Comparison of ENCODE assay signal across 12 cellular contexts in the genomic region with DNA sequence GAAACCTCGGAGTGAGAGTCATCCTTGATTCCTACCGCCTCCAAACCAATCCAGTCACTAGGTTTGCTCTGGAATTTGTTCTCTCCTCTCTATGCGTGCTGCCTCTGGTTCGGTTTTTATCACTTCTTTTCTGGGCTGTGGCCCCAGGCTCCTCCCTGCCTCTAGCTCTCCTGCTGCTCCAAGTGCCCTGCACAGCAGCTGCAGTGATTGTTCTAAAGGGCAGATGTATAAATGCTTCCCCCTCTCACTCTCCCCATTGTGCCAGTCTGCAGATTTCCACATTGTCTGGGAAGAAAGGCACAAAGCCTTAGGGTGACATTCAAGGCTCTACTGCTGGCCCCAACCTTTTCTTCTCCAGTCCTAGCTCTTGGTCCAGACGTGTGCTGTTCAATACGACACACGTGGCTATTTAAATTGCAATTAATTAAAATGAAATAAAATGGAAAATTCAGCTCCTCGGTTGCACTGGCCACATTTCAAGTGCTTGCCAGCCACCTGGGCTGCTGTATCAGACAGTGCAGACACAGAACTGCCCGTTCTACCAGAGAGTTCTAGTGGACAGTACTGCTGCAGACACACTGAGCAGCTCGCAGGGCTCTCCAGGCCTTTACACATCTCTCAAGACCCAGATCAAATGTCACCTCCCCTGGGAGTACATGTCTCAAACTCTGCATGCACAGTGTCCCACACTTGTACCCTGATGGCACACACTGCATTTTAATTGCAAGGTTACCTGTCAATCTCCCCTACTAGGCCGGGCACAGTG. TPM values are rescaled to one million over a fixed set of nuclear protein-coding genes. Genes with fewer than 3 reads are reported as not detected.
DNase-seq lines count a peak whose midpoint lies in the region; ATAC-seq and TF ChIP-seq lines count a peak whose summit lies in the region.
"Had no signal": no experiment of that assay in that cellular context is flagged by ENCODE, and none has a peak within 500 bp of the region (broad histone marks: within the 10 kb centered on the region; RNA-seq: fewer than 3 reads in every experiment).

No MANE protein-coding gene starts in this region.

- no peak overlapping the region for H2AFZ ChIP-seq in SK-N-SH (ENCODE audit: low read depth)

- H3K4ac ChIP-seq in mesendoderm (ENCODE audit: low read depth, low read length) = no peak overlapping the region

- no peak for ATAC-seq in GM21825 (IDR thresholded peaks at IDR 0.05; ENCODE audit: unreplicated experiment)
- ATAC-seq: natural killer cell treated with Interleukin-12 subunit alpha and Interleukin-12 subunit beta and Interleukin-15 and Interleukin-18, amount 100 ng/mL, for 72 hours had no signal

- H3K9ac ChIP-seq in mesendoderm (ENCODE audit: low read length) (no peak overlapping the region), SK-N-SH (no peak overlapping the region)

- H3K36me3 ChIP-seq in brain microvascular endothelial cell (replicated peaks) (peaks cover 25% of the 10 kb centered on the region), mesendoderm (ENCODE audit: control insufficient read depth, insufficient read depth, low read length) (no peaks in the 10 kb centered on the region), SK-N-SH (replicated peaks in 1 of 2; ENCODE audit: control insufficient read depth in 1 of 2, insufficient read depth in 2 of 2, low read length in 1 of 2) (no peaks in the 10 kb centered on the region)

- no peak overlapping the region for H2AK5ac ChIP-seq in mesendoderm (ENCODE audit: low read length)

- no peak overlapping the region for H3K23ac ChIP-seq in mesendoderm (ENCODE audit: low read length)

- H4K20me1 ChIP-seq in SK-N-SH (ENCODE audit: insufficient read depth) = no peaks in the 10 kb centered on the region

- H3K56ac ChIP-seq in mesendoderm (ENCODE audit: low read length) = peak overlapping the region; percentile 10

- H3K9me2 ChIP-seq in SK-N-SH = no peaks in the 10 kb centered on the region

- TF ChIP-seq CTCF in brain microvascular endothelial cell (IDR thresholded peaks at IDR 0.05; ENCODE audit: low read depth, low read length, missing control alignments) (no peak), SK-N-SH (IDR thresholded peaks at IDR 0.05) (no peak)

- no peaks in the 10 kb centered on the region for H3F3A ChIP-seq in SK-N-SH (replicated peaks; ENCODE audit: insufficient read depth)

- H3K79me2 ChIP-seq in mesendoderm (ENCODE audit: control insufficient read depth, insufficient read depth, low read length) (no peaks in the 10 kb centered on the region), SK-N-SH (ENCODE audit: insufficient read depth) (no peaks in the 10 kb centered on the region)

- TF ChIP-seq RAD21 in SK-N-SH (IDR thresholded peaks at IDR 0.05; ENCODE audit: low read length) = no peak

- TF ChIP-seq EP300 in SK-N-SH (IDR thresholded peaks at IDR 0.05; ENCODE audit: borderline replicate concordance in 1 of 2, low read depth in 1 of 2, low read length in 1 of 2) = no peak

- in situ Hi-C loops in brain microvascular endothelial cell (cut with HindIII; ENCODE audit: low pct_ligation_motif_present, low sequenced_read_pairs) = no loop called here

- H2BK15ac ChIP-seq in mesendoderm (replicated peaks; ENCODE audit: low read depth) = no peak overlapping the region

- H3K4me3 ChIP-seq in brain microvascular endothelial cell (ENCODE audit: low read depth, low read length) = no peak overlapping the region
- H3K4me3 ChIP-seq in mesendoderm (ENCODE audit: low read length) = no peak overlapping the region
- H3K4me3 ChIP-seq in SK-N-SH (ENCODE audit: low read depth in 2 of 2, low read length in 1 of 2) = no peak overlapping the region
- H3K4me3 ChIP-seq: K562 had no signal

- H3K27me3 ChIP-seq in brain microvascular endothelial cell (replicated peaks) (no peaks in the 10 kb centered on the region), mesendoderm (ENCODE audit: insufficient read depth, low read length, poor library complexity) (no peaks in the 10 kb centered on the region), SK-N-SH (ENCODE audit: insufficient read depth) (no peaks in the 10 kb centered on the region)

- no peak overlapping the region for H3K18ac ChIP-seq in mesendoderm (ENCODE audit: low read length)

- no peak overlapping the region for H3K4me2 ChIP-seq in mesendoderm (ENCODE audit: low read length)
- H3K4me2 ChIP-seq in SK-N-SH = no peak overlapping the region

- peak in 8 of 14 donors; percentile 31 to 53 (median 50) for DNase-seq in C1 segment of cervical spinal cord (lab: John Stamatoyannopoulos, UW)
- DNase-seq in NCI-H187 treated with DMSO at 0.1 percent for 48 hours (lab: John Stamatoyannopoulos, UW) = peak; percentile 25
- DNase-seq in brain microvascular endothelial cell = peak; percentile 42
- peak; percentile 21 for DNase-seq in mesendoderm
- no peak for DNase-seq in NK-92 (lab: John Stamatoyannopoulos, UW; ENCODE audit: unreplicated experiment)
- no peak for DNase-seq in stimulated activated CD4-positive, alpha-beta T cell treated with anti-CD3 and anti-CD28 coated beads, Interleukin-2, amount 100 ng/mL, for 24 hours
- no peak for DNase-seq in SK-N-SH
- DNase-seq: activated CD4-positive, CD25-positive, alpha-beta regulatory T cell treated with anti-CD3 and anti-CD28 coated beads, Interleukin-2, amount 50 U/mL, for 72 hours; stimulated activated CD4-positive, alpha-beta T cell treated with anti-CD3 and anti-CD28 coated beads, Interleukin-15, amount 100 ng/mL, for 24 hours had no signal

- CTCF ChIA-PET in SK-N-SH (lab: Yijun Ruan, JAX) = interaction anchor here (0.6 to 1.0 kb wide), 2 partner anchors 9 to 42 kb away, joined by 3 read pairs; no protein-coding TSS in a partner anchor

- no peak overlapping the region for H2BK120ac ChIP-seq in mesendoderm (ENCODE audit: low read depth, low read length)

- no peaks in the 10 kb centered on the region for H3K9me3 ChIP-seq in SK-N-SH

- POLR2A ChIA-PET in SK-N-SH (lab: Yijun Ruan, JAX) = no interaction called here

- H4K8ac ChIP-seq in mesendoderm (ENCODE audit: low read depth, low read length) = no peak overlapping the region

- no peaks in the 10 kb centered on the region for H3K79me1 ChIP-seq in mesendoderm (ENCODE audit: low read length)

- H2BK5ac ChIP-seq in mesendoderm (ENCODE audit: low read length) = no peak overlapping the region

- H4K5ac ChIP-seq in mesendoderm (ENCODE audit: low read length) = no peak overlapping the region

- H3K27ac ChIP-seq in brain microvascular endothelial cell (no peak overlapping the region), mesendoderm (ENCODE audit: low read depth, low read length) (no peak overlapping the region), SK-N-SH (ENCODE audit: low read depth in 2 of 2, low read length in 1 of 2) (no peak overlapping the region; a peak in 1 of 4 replicates)

- no CpG with 5 or more reads among the region's 11 CpGs for WGBS in mesendoderm (ENCODE audit: extremely low coverage, insufficient coverage, low lambda C conversion rate)
- WGBS in SK-N-SH (ENCODE audit: low lambda C conversion rate) = 83% methylated on average over 11 of the region's 11 CpGs

- H3K4me1 ChIP-seq in mesendoderm (ENCODE audit: control insufficient read depth, low read depth, low read length) = no peaks in the 10 kb centered on the region
- H3K4me1 ChIP-seq in SK-N-SH (ENCODE audit: control insufficient read depth in 1 of 2, insufficient read depth in 2 of 2, low read depth in 1 of 2, low read length in 1 of 2) = peaks cover 0 to 22% of the 10 kb centered on the region in 2 experiments; a peak in 1 of 4 replicates

TF ChIP-seq in SK-N-SH, 30 proteins besides CTCF, POLR2A, EP300 and RAD21:
- TF ChIP-seq FOXJ3 (CRISPR knock-in tag; IDR thresholded peaks at IDR 0.05) = no peak

RNA-seq across cellular contexts. Expression of a gene that starts 12.4 kb away (rescaled TPM):
- polyA plus RNA-seq in mesendoderm (2013, experiment 1 of 2) = 3.0 TPM
- 3.0 TPM for polyA plus RNA-seq in mesendoderm (2013, experiment 2 of 2)
- 2.5 and 4.4 TPM in 2 replicates for polyA plus RNA-seq in SK-N-SH (2012; rRNA removed)
- 1.8 and 2.7 TPM in 2 replicates for polyA plus RNA-seq in SK-N-SH (2012; cell fraction: cytosol; rRNA removed)
- polyA plus RNA-seq in SK-N-SH (2012; cell fraction: nucleus; rRNA removed) = 8.0 and 8.7 TPM in 2 replicates

Comparison
In these comparisons a context has a peak if more than half of its experiments do, and no peak if none do; other contexts are left out.
1. DNase-seq: peak in C1 segment of cervical spinal cord (8 of 14), NCI-H187 treated with DMSO at 0.1 percent for 48 hours (single experiment), brain microvascular endothelial cell (single experiment) and mesendoderm (single experiment); none in NK-92 (single experiment), stimulated activated CD4-positive, alpha-beta T cell treated with anti-CD3 and anti-CD28 coated beads, Interleukin-2, amount 100 ng/mL, for 24 hours (0 of 2) and SK-N-SH (single experiment).